Comparison of ENCODE assay signal across 8 cellular contexts in the genomic region with DNA sequence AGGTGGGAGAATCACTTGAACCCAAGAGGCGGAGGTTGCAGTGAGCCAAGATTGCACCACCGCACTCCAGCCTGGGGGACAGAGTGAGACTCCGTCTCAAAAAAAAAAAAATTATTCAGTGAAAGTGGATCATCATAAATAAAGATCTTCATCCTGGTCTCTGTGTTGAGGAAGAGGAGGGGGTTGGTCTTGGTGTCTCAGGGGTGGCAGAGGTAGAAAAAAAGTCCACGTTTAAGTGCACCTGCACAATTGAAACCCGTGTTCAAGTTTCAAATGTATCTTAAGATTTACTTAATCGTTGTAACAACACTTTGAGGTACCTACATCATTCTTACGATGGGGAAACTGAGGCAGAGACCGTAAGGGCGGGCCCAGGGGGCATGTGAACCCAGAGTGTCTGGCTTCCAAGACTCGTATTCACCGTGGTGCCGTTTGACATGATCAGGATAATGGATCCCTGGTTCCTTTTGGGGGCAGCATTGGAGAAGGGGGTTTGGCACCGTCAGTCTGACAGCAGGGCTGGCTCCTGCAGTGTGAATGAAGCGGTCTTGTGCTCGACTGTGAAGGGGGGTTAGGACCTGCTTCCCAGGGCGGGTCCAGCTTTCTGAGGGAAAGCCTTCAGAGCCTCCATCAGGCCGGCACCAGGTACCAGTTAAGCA. TPM values are rescaled to one million over a fixed set of nuclear protein-coding genes. Genes with fewer than 3 reads are reported as not detected.
DNase-seq lines count a peak whose midpoint lies in the region; ATAC-seq, FAIRE-seq and TF ChIP-seq lines count a peak whose summit lies in the region.

No MANE protein-coding gene starts in this region.

- TF ChIP-seq CTCF in WERI-Rb-1 (IDR thresholded peaks at IDR 0.05; ENCODE audit: low read depth, low read length) (no peak), heart left ventricle (IDR thresholded peaks at IDR 0.05) (no peak)

- peak overlapping the region; percentile 95 for H3K27ac ChIP-seq in WERI-Rb-1
- peak overlapping the region; percentile 81 to 98 (median 89) for H3K27ac ChIP-seq in heart left ventricle
- peak overlapping the region; percentile 92 to 95 for H3K27ac ChIP-seq in small intestine (ENCODE audit: low read depth in 1 of 2, low read length in 1 of 2)

- H3K9me3 ChIP-seq in WERI-Rb-1 (ENCODE audit: severe bottlenecking): no peaks in the 10 kb centered on the region
- no peaks in the 10 kb centered on the region for H3K9me3 ChIP-seq in heart left ventricle
- no peaks in the 10 kb centered on the region for H3K9me3 ChIP-seq in small intestine (ENCODE audit: control insufficient read depth, low read depth)

- no peak for TF ChIP-seq POLR2A in heart left ventricle (IDR thresholded peaks at IDR 0.05)
- no peak for TF ChIP-seq POLR2A in GM12892 (IDR thresholded peaks at IDR 0.05; ENCODE audit: low read depth, low read length)

- ATAC-seq in HG02870 (IDR thresholded peaks at IDR 0.05; ENCODE audit: unreplicated experiment): peak; percentile 2
- ATAC-seq in heart left ventricle: peak in 2 of 4 donors; percentile 19

- peak overlapping the region; percentile 45 for H3K4me3 ChIP-seq in WERI-Rb-1 (ENCODE audit: low read depth, low read length)
- H3K4me3 ChIP-seq in heart left ventricle: peak overlapping the region in 10 of 12 donors; percentile 38 to 66 (median 56)
- H3K4me3 ChIP-seq in small intestine (ENCODE audit: low read depth in 1 of 2, low read length in 2 of 2): peak overlapping the region in 1 of 2 donors; percentile 45

- peak; percentile 94 for DNase-seq in DMS53 (lab: John Stamatoyannopoulos, UW)
- peak; percentile 62 for DNase-seq in WERI-Rb-1
- no peak for DNase-seq in heart left ventricle
- no peak for DNase-seq in small intestine
- no peak for DNase-seq in middle frontal gyrus (ENCODE audit: extremely low spot score, low spot score)
- no peak for DNase-seq in CD1c-positive myeloid dendritic cell (ENCODE audit: extremely low spot score)
- DNase-seq in GM12892 (ENCODE audit: insufficient read length): no peak

- peaks cover 35% of the 10 kb centered on the region for H3K36me3 ChIP-seq in WERI-Rb-1
- peaks cover 0 to 32% (median 3%) of the 10 kb centered on the region in 9 donors for H3K36me3 ChIP-seq in heart left ventricle
- no peaks in the 10 kb centered on the region for H3K36me3 ChIP-seq in small intestine (ENCODE audit: control insufficient read depth in 2 of 2, insufficient read depth in 2 of 2, low read length in 2 of 2)

- intact Hi-C loops in heart left ventricle (cut with DNase I): loop anchor here in 8 of 10 donors (1.0 to 10.0 kb wide), 4 partner anchors 33 to 150 kb away; partner anchors contain the start of genes ID1 (in 4 of the 8) and BCL2L1 (in 3 of the 8)

- H3K27me3 ChIP-seq in WERI-Rb-1 (ENCODE audit: insufficient read depth, low read depth, severe bottlenecking): no peaks in the 10 kb centered on the region
- no peaks in the 10 kb centered on the region for H3K27me3 ChIP-seq in heart left ventricle
- H3K27me3 ChIP-seq in small intestine (ENCODE audit: control insufficient read depth in 2 of 2, insufficient read depth in 2 of 2, low read length in 2 of 2): no peaks in the 10 kb centered on the region

- FAIRE-seq in small intestine (lab: Jason Lieb, UNC) (no peak), GM12892 (lab: Jason Lieb, UNC) (no peak)

- 29 to 39% (median 34%) methylated on average over 17 of the region's 17 CpGs for WGBS in heart left ventricle, 4 donors
- 23 to 29% (median 28%) methylated on average over 17 of the region's 17 CpGs for WGBS in small intestine, 3 donors

- H3K4me1 ChIP-seq in heart left ventricle (peaks cover 0 to 57% (median 36%) of the 10 kb centered on the region in 12 donors), small intestine (ENCODE audit: control insufficient read depth in 2 of 2, insufficient read depth in 1 of 2, low read depth in 1 of 2, low read length in 1 of 2) (peaks cover 0 to 6% of the 10 kb centered on the region in 2 donors)

RNA-seq across cellular contexts. Expression of gene ID1, which starts 32.9 kb away (rescaled TPM):
- 100 to 1,000 TPM in 6 of 9 donors, 10 to 100 TPM in 3; 72.4 to 619 (median 112) TPM for total RNA-seq in heart left ventricle
- 100 to 1,000 TPM; 140 to 327 TPM for polyA plus RNA-seq in heart left ventricle
- 100 to 1,000 TPM; 215 to 335 (median 284) TPM for polyA plus RNA-seq in small intestine
- not detected for polyA plus RNA-seq in GM12892 (2012; ENCODE audit: missing spikeins)

RNA-seq across cellular contexts. Expression of gene HM13, which starts 57.9 kb away (rescaled TPM):
- total RNA-seq in heart left ventricle: 100 to 1,000 TPM in 1 of 9 donors, 10 to 100 TPM in 8; 22.3 to 110 (median 39.8) TPM
- 100 to 1,000 TPM in 1 of 2 donors, 10 to 100 TPM in 1; 41.0 to 119 TPM for polyA plus RNA-seq in heart left ventricle
- 100 to 1,000 TPM in 1 of 3 donors, 10 to 100 TPM in 2; 53.9 to 202 (median 59.7) TPM for polyA plus RNA-seq in small intestine
- polyA plus RNA-seq in GM12892 (2012; ENCODE audit: missing spikeins): 43.4 TPM

Comparison
In these comparisons a context has a peak if more than half of its experiments do, and no peak if none do; other contexts are left out.
1. DNase-seq: peak in DMS53 (single experiment) and WERI-Rb-1 (single experiment); none in heart left ventricle (0 of 5), small intestine (single experiment), middle frontal gyrus (single experiment), CD1c-positive myeloid dendritic cell (single experiment) and GM12892 (single experiment).
2. Peak in every context shown above with its lines, with median percentiles within 50 percentile points of each other: H3K27ac ChIP-seq.